22 cellular contexts compared by ENCODE assay signal in genomic region chr12:15868186-15868585, GRCh38.
"Had no signal": no experiment of that assay in that cellular context is flagged by ENCODE, and none has a peak within 500 bp of the region (broad histone marks: within the 10 kb centered on the region; RNA-seq: fewer than 3 reads in every experiment).

No MANE protein-coding gene starts in this region.

- DNase-seq: naive thymus-derived CD4-positive, alpha-beta T cell; natural killer cell; occipital lobe; ovary; posterior cingulate gyrus; psoas muscle; right cardiac atrium; right lobe of liver; sigmoid colon; small intestine; stimulated activated CD4-positive, alpha-beta T cell treated with anti-CD3 and anti-CD28 coated beads, Interleukin-15, amount 100 ng/mL, for 24 hours; stimulated activated CD4-positive, alpha-beta T cell treated with anti-CD3 and anti-CD28 coated beads, Interleukin-4, amount 100 ng/mL, for 24 hours; stimulated activated naive B cell treated with anti-CD40 and anti-IgM and Interleukin-4, amounts not matched to agents 10 μg/mL and 1 μg/mL and 100 μg/mL, for 72 hours; stimulated activated naive CD4-positive, alpha-beta T cell treated with Interleukin-2 at 50 U/mL for 16 hours; stomach; thyroid gland; trophoblast cell; upper lobe of left lung; uterus had no signal

- H3K4me3 ChIP-seq: neural progenitor cell, ovary, psoas muscle, right lobe of liver, sigmoid colon, stomach, thoracic aorta, thyroid gland, tibial nerve, upper lobe of left lung, uterus had no signal
